Comparison of ENCODE assay signal across 15 cellular contexts in the genomic region with DNA sequence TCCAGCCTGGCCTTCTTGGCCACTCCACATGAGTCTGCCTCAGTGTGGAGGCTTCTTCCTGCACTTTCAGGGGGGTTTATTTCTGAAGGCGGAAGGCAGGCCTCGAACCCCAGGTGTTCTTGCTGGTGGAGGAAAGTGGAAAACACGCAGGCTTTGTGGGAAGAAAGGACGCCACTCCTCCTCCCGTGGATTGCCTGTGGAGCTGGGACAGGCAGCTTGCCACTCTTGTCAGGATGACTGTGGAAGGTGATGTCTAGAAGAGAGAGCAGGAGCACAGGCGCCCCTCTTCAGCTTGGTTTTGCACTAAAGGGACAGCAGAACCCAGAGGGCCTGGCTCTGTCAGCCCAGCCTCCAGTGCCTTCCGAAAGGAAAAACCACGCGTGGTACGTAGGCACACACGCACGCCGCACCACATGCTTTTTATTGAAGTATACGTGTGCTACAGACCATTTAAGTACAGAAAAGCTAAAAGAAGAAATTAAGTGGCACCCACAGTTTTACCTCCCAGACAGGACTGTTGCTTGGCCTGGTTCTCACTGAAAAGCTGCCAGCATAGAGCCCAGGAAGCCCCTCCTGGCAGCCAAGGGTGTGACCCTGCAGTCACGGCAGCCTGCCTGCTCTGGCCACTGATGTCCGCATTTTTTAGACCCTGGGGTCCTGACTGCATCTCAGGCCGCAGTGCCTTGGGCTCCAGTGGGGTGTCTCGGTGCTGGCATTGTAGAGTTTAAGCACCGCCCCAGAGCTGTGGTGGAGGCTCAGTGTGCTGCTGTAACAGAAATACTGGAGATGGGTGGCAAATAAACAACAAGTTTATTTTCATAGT. TPM values are rescaled to one million over a fixed set of nuclear protein-coding genes. Genes with fewer than 3 reads are reported as not detected.
DNase-seq lines count a peak whose midpoint lies in the region; ATAC-seq and TF ChIP-seq lines count a peak whose summit lies in the region.
"Had no signal": no experiment of that assay in that cellular context is flagged by ENCODE, and none has a peak within 500 bp of the region (broad histone marks: within the 10 kb centered on the region; RNA-seq: fewer than 3 reads in every experiment).

No MANE protein-coding gene starts in this region.

- CTCF ChIA-PET in activated CD4-positive, alpha-beta T cell treated with anti-CD3 and anti-CD28 coated beads, Interleukin-2, amount 10 ng/mL, durations not matched to agents 7 days and 5 days (lab: Charles Lee) = interaction anchor here (0.7 to 5.1 kb wide), 5 partner anchors 10 to 140 kb away, joined by 3 to 39 read pairs (median 6); no protein-coding TSS in a partner anchor

- H3K4me1 Mint-ChIP-seq in activated CD4-positive, alpha-beta T cell treated with anti-CD3 and anti-CD28 coated beads, Interleukin-2, amount 10 ng/mL, durations not matched to agents 7 days and 5 days = peaks cover 100% of the 10 kb centered on the region
- H3K4me1 Mint-ChIP-seq in stimulated activated effector memory CD8-positive, alpha-beta T cell treated with anti-CD3 and anti-CD28 coated beads, Interleukin-12 subunit alpha, Interleukin-12 subunit beta, amount 100 ng/mL, for 72 hours = peaks cover 100% of the 10 kb centered on the region

- peak overlapping the region; percentile 88 to 96 (median 90) for H3K27ac ChIP-seq in Peyer's patch
- peak overlapping the region; percentile 79 for H3K27ac ChIP-seq in effector memory CD4-positive, alpha-beta T cell (ENCODE audit: insufficient read depth, low read length, poor library complexity, severe bottlenecking)
- H3K27ac ChIP-seq: A549 had no signal

- H3K4me1 ChIP-seq in Peyer's patch = peaks cover 41 to 97% (median 71%) of the 10 kb centered on the region in 4 donors
- H3K4me1 ChIP-seq in effector memory CD4-positive, alpha-beta T cell (ENCODE audit: control insufficient read depth, insufficient read depth, low read length, poor library complexity, severe bottlenecking) = peaks cover 96% of the 10 kb centered on the region

- H3K27me3 Mint-ChIP-seq in activated CD4-positive, alpha-beta T cell treated with anti-CD3 and anti-CD28 coated beads, Interleukin-2, amount 10 ng/mL, durations not matched to agents 7 days and 5 days = no peaks in the 10 kb centered on the region

- TF ChIP-seq CTCF in Peyer's patch (IDR thresholded peaks at IDR 0.05) = no peak

- H3K27ac Mint-ChIP-seq in activated CD4-positive, alpha-beta T cell treated with anti-CD3 and anti-CD28 coated beads, Interleukin-2, amount 10 ng/mL, durations not matched to agents 7 days and 5 days = peak overlapping the region; percentile 95
- peak overlapping the region; percentile 99 for H3K27ac Mint-ChIP-seq in stimulated activated effector memory CD8-positive, alpha-beta T cell treated with anti-CD3 and anti-CD28 coated beads, Interleukin-12 subunit alpha, Interleukin-12 subunit beta, amount 100 ng/mL, for 72 hours

- H3K9me3 ChIP-seq in Peyer's patch = no peaks in the 10 kb centered on the region
- H3K9me3 ChIP-seq in effector memory CD4-positive, alpha-beta T cell (ENCODE audit: control insufficient read depth, low read length) = no peaks in the 10 kb centered on the region
- H3K9me3 ChIP-seq: A549, breast epithelium, left lung, tibial artery had no signal

- H3K36me3 ChIP-seq in Peyer's patch = peaks cover 0 to 9% (median 0%) of the 10 kb centered on the region in 3 donors
- H3K36me3 ChIP-seq in effector memory CD4-positive, alpha-beta T cell (ENCODE audit: control insufficient read depth, insufficient read depth, low read length) = peaks cover 7% of the 10 kb centered on the region
- H3K36me3 ChIP-seq: breast epithelium had no signal

- TF ChIP-seq POLR2A in Peyer's patch (IDR thresholded peaks at IDR 0.05) = no peak

- POLR2A ChIA-PET in activated CD4-positive, alpha-beta T cell treated with anti-CD3 and anti-CD28 coated beads, Interleukin-2, amount 10 ng/mL, durations not matched to agents 7 days and 5 days (lab: Charles Lee) = no interaction called here

- no peak for ATAC-seq in stimulated activated effector memory CD8-positive, alpha-beta T cell treated with anti-CD3 and anti-CD28 coated beads, Interleukin-12 subunit alpha, Interleukin-12 subunit beta, amount 100 ng/mL, for 72 hours
- ATAC-seq in GM21381 (IDR thresholded peaks at IDR 0.05; ENCODE audit: unreplicated experiment) = no peak
- ATAC-seq: A549, left lung had no signal

- no peaks in the 10 kb centered on the region for H3K9me3 Mint-ChIP-seq in activated CD4-positive, alpha-beta T cell treated with anti-CD3 and anti-CD28 coated beads, Interleukin-2, amount 10 ng/mL, durations not matched to agents 7 days and 5 days
- H3K9me3 Mint-ChIP-seq in stimulated activated effector memory CD8-positive, alpha-beta T cell treated with anti-CD3 and anti-CD28 coated beads, Interleukin-12 subunit alpha, Interleukin-12 subunit beta, amount 100 ng/mL, for 72 hours = no peaks in the 10 kb centered on the region

- no peak for DNase-seq in activated CD4-positive, alpha-beta T cell treated with anti-CD3 and anti-CD28 coated beads, Interleukin-2, amount 10 ng/mL, durations not matched to agents 7 days and 5 days
- no peak for DNase-seq in activated CD4-positive, alpha-beta T cell treated with anti-CD3 and anti-CD28 coated beads, Interleukin-2, amount 50 U/mL, for 48 hours
- DNase-seq in Peyer's patch (no peak), NCI-H1092 (lab: John Stamatoyannopoulos, UW) (no peak), NCI-H2029 (lab: John Stamatoyannopoulos, UW) (no peak)
- DNase-seq in effector memory CD4-positive, alpha-beta T cell = no peak
- DNase-seq in stimulated activated effector memory CD8-positive, alpha-beta T cell treated with anti-CD3 and anti-CD28 coated beads, Interleukin-12 subunit alpha, Interleukin-12 subunit beta, amount 100 ng/mL, for 72 hours (ENCODE audit: low spot score in 2 of 2) = no peak
- DNase-seq: DMS 273 treated with DMSO at 0.1 percent for 48 hours, hippocampal formation, NCI-H2171 treated with DMSO at 0.1 percent for 48 hours, tibial artery had no signal

- H3K4me3 Mint-ChIP-seq in activated CD4-positive, alpha-beta T cell treated with anti-CD3 and anti-CD28 coated beads, Interleukin-2, amount 10 ng/mL, durations not matched to agents 7 days and 5 days = peak overlapping the region; percentile 81
- H3K4me3 Mint-ChIP-seq in stimulated activated effector memory CD8-positive, alpha-beta T cell treated with anti-CD3 and anti-CD28 coated beads, Interleukin-12 subunit alpha, Interleukin-12 subunit beta, amount 100 ng/mL, for 72 hours = peak overlapping the region; percentile 100

- H3K36me3 Mint-ChIP-seq in activated CD4-positive, alpha-beta T cell treated with anti-CD3 and anti-CD28 coated beads, Interleukin-2, amount 10 ng/mL, durations not matched to agents 7 days and 5 days (ENCODE audit: low read depth) = peaks cover 56% of the 10 kb centered on the region
- H3K36me3 Mint-ChIP-seq in stimulated activated effector memory CD8-positive, alpha-beta T cell treated with anti-CD3 and anti-CD28 coated beads, Interleukin-12 subunit alpha, Interleukin-12 subunit beta, amount 100 ng/mL, for 72 hours = peaks cover 78% of the 10 kb centered on the region

- no peak overlapping the region for H3K4me3 ChIP-seq in Peyer's patch
- H3K4me3 ChIP-seq in effector memory CD4-positive, alpha-beta T cell (ENCODE audit: insufficient read depth, low read depth, low read length, poor library complexity, severe bottlenecking) = no peak overlapping the region
- H3K4me3 ChIP-seq: A549, breast epithelium, left lung, tibial artery had no signal

- H3K27me3 ChIP-seq in Peyer's patch = no peaks in the 10 kb centered on the region
- no peaks in the 10 kb centered on the region for H3K27me3 ChIP-seq in effector memory CD4-positive, alpha-beta T cell (replicated peaks; ENCODE audit: control insufficient read depth, insufficient read depth, low read length, poor library complexity, severe bottlenecking)
- H3K27me3 ChIP-seq: breast epithelium, left lung, tibial artery had no signal

RNA-seq across cellular contexts. Expression of a gene that starts 21.6 kb away (rescaled TPM):
- 100 to 1,000 TPM; 235 to 264 TPM for total RNA-seq in activated CD4-positive, alpha-beta T cell treated with anti-CD3 and anti-CD28 coated beads, Interleukin-2, amount 10 ng/mL, durations not matched to agents 7 days and 5 days
- 10 to 100 TPM; 51.2 to 80.4 (median 75.6) TPM for total RNA-seq in Peyer's patch
